Comparison of ENCODE assay signal across 22 cellular contexts in the genomic region with DNA sequence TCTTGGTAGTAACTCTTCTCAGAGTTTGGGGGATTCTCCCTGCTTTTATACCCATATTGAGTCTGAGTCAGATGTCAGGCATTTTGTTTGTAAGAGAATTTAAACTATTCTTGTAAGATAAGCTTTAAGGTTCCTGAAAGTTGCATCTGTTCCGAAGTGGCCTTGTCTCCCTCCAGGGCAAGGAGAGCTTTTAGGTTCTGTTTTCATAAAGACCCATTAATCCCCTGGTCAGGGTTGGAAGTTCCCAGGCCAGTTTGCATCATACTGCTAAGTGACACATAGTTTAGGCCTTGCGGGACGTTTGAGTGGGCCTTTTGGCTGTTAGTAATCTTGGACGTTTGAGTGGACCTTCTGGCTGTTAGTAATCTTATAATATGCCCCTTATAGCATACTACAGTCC.
"Had no signal": no experiment of that assay in that cellular context is flagged by ENCODE, and none has a peak within 500 bp of the region (broad histone marks: within the 10 kb centered on the region; RNA-seq: fewer than 3 reads in every experiment).

No MANE protein-coding gene starts in this region.

- H3K27ac ChIP-seq: left ventricle myocardium inferior, right lobe of liver, transverse colon, uterus had no signal

- ATAC-seq: right lobe of liver; stimulated activated naive B cell treated with anti-CD40 and anti-IgM and Interleukin-4, amounts not matched to agents 10 μg/mL and 1 μg/mL and 100 μg/mL, for 72 hours had no signal

- H3K27me3 Mint-ChIP-seq: activated naive CD8-positive, alpha-beta T cell treated with anti-CD3 and anti-CD28 coated beads, Interleukin-2, amount 10 ng/mL, durations not matched to agents 7 days and 5 days; brain; stimulated activated naive B cell treated with anti-CD40 and anti-IgM and Interleukin-4, amounts not matched to agents 10 μg/mL and 1 μg/mL and 100 μg/mL, for 72 hours had no signal

- H3K9me3 ChIP-seq: right lobe of liver, transverse colon, uterus had no signal

- H3K4me1 Mint-ChIP-seq: activated naive CD8-positive, alpha-beta T cell treated with anti-CD3 and anti-CD28 coated beads, Interleukin-2, amount 10 ng/mL, durations not matched to agents 7 days and 5 days; nephron; stimulated activated naive B cell treated with anti-CD40 and anti-IgM and Interleukin-4, amounts not matched to agents 10 μg/mL and 1 μg/mL and 100 μg/mL, for 72 hours had no signal

- H3K4me3 ChIP-seq: left ventricle myocardium inferior, right lobe of liver, transverse colon, uterus had no signal

- H3K4me3 Mint-ChIP-seq: activated naive CD4-positive, alpha-beta T cell treated with anti-CD3 and anti-CD28 coated beads for 36 hours; activated naive CD8-positive, alpha-beta T cell treated with anti-CD3 and anti-CD28 coated beads, Interleukin-2, amount 10 ng/mL, durations not matched to agents 7 days and 5 days; brain; nephron; stimulated activated naive B cell treated with anti-CD40 and anti-IgM and Interleukin-4, amounts not matched to agents 10 μg/mL and 1 μg/mL and 100 μg/mL, for 72 hours had no signal

- H3K27ac Mint-ChIP-seq: activated naive CD4-positive, alpha-beta T cell treated with anti-CD3 and anti-CD28 coated beads for 36 hours; activated naive CD8-positive, alpha-beta T cell treated with anti-CD3 and anti-CD28 coated beads, Interleukin-2, amount 10 ng/mL, durations not matched to agents 7 days and 5 days; brain; nephron; stimulated activated naive B cell treated with anti-CD40 and anti-IgM and Interleukin-4, amounts not matched to agents 10 μg/mL and 1 μg/mL and 100 μg/mL, for 72 hours had no signal

- H3K27me3 ChIP-seq: right lobe of liver, transverse colon, uterus had no signal

- FAIRE-seq: colon had no signal

- H3K36me3 Mint-ChIP-seq: activated naive CD8-positive, alpha-beta T cell treated with anti-CD3 and anti-CD28 coated beads, Interleukin-2, amount 10 ng/mL, durations not matched to agents 7 days and 5 days; stimulated activated naive B cell treated with anti-CD40 and anti-IgM and Interleukin-4, amounts not matched to agents 10 μg/mL and 1 μg/mL and 100 μg/mL, for 72 hours had no signal

- DNase-seq: activated CD4-positive, alpha-beta T cell treated with anti-CD3 and anti-CD28 coated beads for 4 hours; activated CD4-positive, alpha-beta T cell treated with anti-CD3 and anti-CD28 coated beads, Interleukin-2, amount 50 U/mL, for 48 hours; activated CD4-positive, CD25-positive, alpha-beta regulatory T cell; activated naive CD4-positive, alpha-beta T cell treated with anti-CD3 and anti-CD28 coated beads for 36 hours; activated naive CD8-positive, alpha-beta T cell treated with anti-CD3 and anti-CD28 coated beads, Interleukin-2, amount 10 ng/mL, durations not matched to agents 7 days and 5 days; activated T-cell treated with anti-CD3 and anti-CD28 coated beads, Interleukin-2, amount 50 U/mL, for 48 hours; central memory CD4-positive, alpha-beta T cell; effector memory CD4-positive, alpha-beta T cell; foreskin melanocyte; left ventricle myocardium inferior; mammary epithelial cell; occipital lobe; posterior cingulate gyrus; right lobe of liver; stimulated activated CD4-positive, alpha-beta T cell treated with anti-CD3 and anti-CD28 coated beads, Interleukin-2, amount 100 ng/mL, for 48 hours; stimulated activated CD8-positive, alpha-beta memory T cell treated with anti-CD3 and anti-CD28 coated beads, Interleukin-4, amount 100 ng/mL, for 48 hours; stimulated activated naive B cell treated with anti-CD40 and anti-IgM and Interleukin-4, amounts not matched to agents 10 μg/mL and 1 μg/mL and 100 μg/mL, for 72 hours; transverse colon; uterus had no signal

- H3K4me1 ChIP-seq: left ventricle myocardium inferior, right lobe of liver, transverse colon, uterus had no signal

- H3K36me3 ChIP-seq: right lobe of liver, transverse colon, uterus had no signal
